Comparison of ENCODE assay signal across 8 cellular contexts in genomic region chr17:12020595-12021590, GRCh38. TPM values are rescaled to one million over a fixed set of nuclear protein-coding genes. Genes with fewer than 3 reads are reported as not detected.
DNase-seq lines count a peak whose midpoint lies in the region; ATAC-seq and TF ChIP-seq lines count a peak whose summit lies in the region.

Gene MAP2K4, plus strand, starts transcription at chr17:12020877. Its CDS starts 10 bp downstream, at chr17:12020887.

- peak within 1 kb of the TSS; percentile 72 for H3K27ac Mint-ChIP-seq in activated naive CD4-positive, alpha-beta T cell treated with anti-CD3 and anti-CD28 coated beads, Interleukin-2, amount 50 U/mL, for 24 hours

- peaks cover 7% of the 10 kb centered on the region; the same call in 1 of the 2 replicates for H3K27me3 ChIP-seq in H7 (ENCODE audit: control insufficient read depth, insufficient read depth, low read length)
- H3K27me3 ChIP-seq in osteoblast (ENCODE audit: insufficient read depth, low read length) = peaks cover 10% of the 10 kb centered on the region
- H3K27me3 ChIP-seq in testis = no peaks in the 10 kb centered on the region

- H3K4me2 ChIP-seq in osteoblast (ENCODE audit: insufficient read depth, low read length) = peak within 1 kb of the TSS; percentile 90

- H2AFZ ChIP-seq in osteoblast (ENCODE audit: low read length) = peak within 1 kb of the TSS; percentile 91

- peaks cover 7% of the 10 kb centered on the region for H3K4me1 ChIP-seq in osteoblast (ENCODE audit: insufficient read depth, low read length)
- H3K4me1 ChIP-seq in testis = peaks cover 14% of the 10 kb centered on the region

- H3K27ac ChIP-seq in osteoblast (ENCODE audit: low read depth, low read length) = peak within 1 kb of the TSS; percentile 56
- peak within 1 kb of the TSS; percentile 79 to 91 for H3K27ac ChIP-seq in testis

- intact Hi-C loops in testis (cut with DNase I; ENCODE audit: low total_unique reads) = no loop called here

- H3K79me2 ChIP-seq in osteoblast (ENCODE audit: insufficient read depth, low read length) = peaks cover 52% of the 10 kb centered on the region

- H3K36me3 Mint-ChIP-seq in activated naive CD4-positive, alpha-beta T cell treated with anti-CD3 and anti-CD28 coated beads, Interleukin-2, amount 50 U/mL, for 24 hours = peaks cover under 1% of the 10 kb centered on the region

- no peak for TF ChIP-seq CTCF in osteoblast (IDR thresholded peaks at IDR 0.05; ENCODE audit: extremely low read depth, low read depth, low read length)
- no peak for TF ChIP-seq CTCF in testis (IDR thresholded peaks at IDR 0.05)

- H3K27me3 Mint-ChIP-seq in activated naive CD4-positive, alpha-beta T cell treated with anti-CD3 and anti-CD28 coated beads, Interleukin-2, amount 50 U/mL, for 24 hours = no peaks in the 10 kb centered on the region

- ATAC-seq in SK-N-SH treated with all-trans-retinoic acid at 6 μM for 48 hours = peak; percentile 99

- peak within 1 kb of the TSS; percentile 71 for H3K4me3 ChIP-seq in H7 (ENCODE audit: insufficient read depth, low read depth, low read length)
- H3K4me3 ChIP-seq in osteoblast (ENCODE audit: insufficient read depth, low read length) = peak within 1 kb of the TSS; percentile 77
- H3K4me3 ChIP-seq in testis = peak within 1 kb of the TSS; percentile 86 to 99

- whole genome bisulfite sequencing in testis, 2 donors = 0 to 1% methylated on average over 4 to 66 of the region's 124 CpGs

- DNase-seq in GM03348 (ENCODE audit: low spot score) (peak; percentile 99), H7 (peak; percentile 98), M059J (ENCODE audit: low read depth) (peak; percentile 75), glomerular visceral epithelial cell (ENCODE audit: extremely low spot score) (peak; percentile 92), osteoblast (ENCODE audit: insufficient read length, low spot score, missing footprints) (peak; percentile 99), testis (peak; percentile 94)

- no peaks in the 10 kb centered on the region for H3K9me3 ChIP-seq in osteoblast (ENCODE audit: low read depth, low read length)
- H3K9me3 ChIP-seq in testis = no peaks in the 10 kb centered on the region

- TF ChIP-seq POLR2A in testis (IDR thresholded peaks at IDR 0.05) = peak; percentile 77

- peaks cover 52% of the 10 kb centered on the region for H3K4me1 Mint-ChIP-seq in activated naive CD4-positive, alpha-beta T cell treated with anti-CD3 and anti-CD28 coated beads, Interleukin-2, amount 50 U/mL, for 24 hours

- H3K36me3 ChIP-seq in H7 (replicated peaks; ENCODE audit: control insufficient read depth, insufficient read depth, low read length) (no peaks in the 10 kb centered on the region), osteoblast (ENCODE audit: insufficient read depth, low read length) (no peaks in the 10 kb centered on the region), testis (ENCODE audit: low read depth, missing control alignments) (no peaks in the 10 kb centered on the region)

- H4K20me1 ChIP-seq in osteoblast (ENCODE audit: insufficient read depth, low read length) = peaks cover 34% of the 10 kb centered on the region

- no peaks in the 10 kb centered on the region for H3K9me3 Mint-ChIP-seq in activated naive CD4-positive, alpha-beta T cell treated with anti-CD3 and anti-CD28 coated beads, Interleukin-2, amount 50 U/mL, for 24 hours

- H3K4me3 Mint-ChIP-seq in activated naive CD4-positive, alpha-beta T cell treated with anti-CD3 and anti-CD28 coated beads, Interleukin-2, amount 50 U/mL, for 24 hours = peak within 1 kb of the TSS; percentile 83

TF ChIP-seq in SK-N-SH treated with all-trans-retinoic acid at 6 μM for 48 hours, 23 proteins besides CTCF, POLR2A, EP300 and RAD21:
- TF ChIP-seq PPARA (CRISPR knock-in tag; IDR thresholded peaks at IDR 0.05; ENCODE audit: borderline replicate concordance) (no peak), SNAI2 (CRISPR knock-in tag; IDR thresholded peaks at IDR 0.05) (no peak), ZFP30 (CRISPR knock-in tag; IDR thresholded peaks at IDR 0.05) (no peak), ZNF70 (CRISPR knock-in tag; IDR thresholded peaks at IDR 0.05) (no peak), ARNTL (CRISPR knock-in tag; IDR thresholded peaks at IDR 0.05; ENCODE audit: borderline replicate concordance, low read depth) (no peak), BACH2 (CRISPR knock-in tag; IDR thresholded peaks at IDR 0.05; ENCODE audit: borderline replicate concordance) (no peak), TSHZ2 (CRISPR knock-in tag; IDR thresholded peaks at IDR 0.05) (no peak), TCF4 (CRISPR knock-in tag; IDR thresholded peaks at IDR 0.05; ENCODE audit: borderline replicate concordance) (no peak)
- TF ChIP-seq, protein P1, sequence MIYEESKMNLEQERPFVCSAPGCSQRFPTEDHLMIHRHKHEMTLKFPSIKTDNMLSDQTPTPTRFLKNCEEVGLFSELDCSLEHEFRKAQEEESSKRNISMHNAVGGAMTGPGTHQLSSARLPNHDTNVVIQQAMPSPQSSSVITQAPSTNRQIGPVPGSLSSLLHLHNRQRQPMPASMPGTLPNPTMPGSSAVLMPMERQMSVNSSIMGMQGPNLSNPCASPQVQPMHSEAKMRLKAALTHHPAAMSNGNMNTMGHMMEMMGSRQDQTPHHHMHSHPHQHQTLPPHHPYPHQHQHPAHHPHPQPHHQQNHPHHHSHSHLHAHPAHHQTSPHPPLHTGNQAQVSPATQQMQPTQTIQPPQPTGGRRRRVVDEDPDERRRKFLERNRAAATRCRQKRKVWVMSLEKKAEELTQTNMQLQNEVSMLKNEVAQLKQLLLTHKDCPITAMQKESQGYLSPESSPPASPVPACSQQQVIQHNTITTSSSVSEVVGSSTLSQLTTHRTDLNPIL (CRISPR knock-in tag; IDR thresholded peaks at IDR 0.05; ENCODE audit: low read depth) = no peak
- TF ChIP-seq, protein P2, sequence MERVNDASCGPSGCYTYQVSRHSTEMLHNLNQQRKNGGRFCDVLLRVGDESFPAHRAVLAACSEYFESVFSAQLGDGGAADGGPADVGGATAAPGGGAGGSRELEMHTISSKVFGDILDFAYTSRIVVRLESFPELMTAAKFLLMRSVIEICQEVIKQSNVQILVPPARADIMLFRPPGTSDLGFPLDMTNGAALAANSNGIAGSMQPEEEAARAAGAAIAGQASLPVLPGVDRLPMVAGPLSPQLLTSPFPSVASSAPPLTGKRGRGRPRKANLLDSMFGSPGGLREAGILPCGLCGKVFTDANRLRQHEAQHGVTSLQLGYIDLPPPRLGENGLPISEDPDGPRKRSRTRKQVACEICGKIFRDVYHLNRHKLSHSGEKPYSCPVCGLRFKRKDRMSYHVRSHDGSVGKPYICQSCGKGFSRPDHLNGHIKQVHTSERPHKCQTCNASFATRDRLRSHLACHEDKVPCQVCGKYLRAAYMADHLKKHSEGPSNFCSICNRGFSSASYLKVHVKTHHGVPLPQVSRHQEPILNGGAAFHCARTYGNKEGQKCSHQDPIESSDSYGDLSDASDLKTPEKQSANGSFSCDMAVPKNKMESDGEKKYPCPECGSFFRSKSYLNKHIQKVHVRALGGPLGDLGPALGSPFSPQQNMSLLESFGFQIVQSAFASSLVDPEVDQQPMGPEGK (CRISPR knock-in tag; IDR thresholded peaks at IDR 0.05; ENCODE audit: borderline replicate concordance) = no peak

RNA-seq across cellular contexts. Expression of gene MAP2K4, which starts in this region (rescaled TPM):
- total RNA-seq in H7 (2014; rRNA removed; shearing (Covaris generic)) = 25.6 and 29.0 TPM in 2 replicates
- 27.0 and 31.5 TPM in 2 replicates for total RNA-seq in M059J (2014; rRNA removed; shearing (Covaris generic))
- total RNA-seq in osteoblast = 40.9 and 41.8 TPM in 2 replicates
- total RNA-seq in testis = 10 to 100 TPM; 46.3 to 47.7 TPM
- 22.4 TPM for polyA plus RNA-seq in testis (ENCODE audit: insufficient read depth, low read depth, low replicate concordance)

Comparison
In these comparisons a context has a peak if more than half of its experiments do, and no peak if none do; other contexts are left out.
1. Peak in every context shown above with its lines: DNase-seq, ATAC-seq, H3K4me3 ChIP-seq and H3K27ac ChIP-seq.